11 cellular contexts compared by ENCODE assay signal in the genomic region with DNA sequence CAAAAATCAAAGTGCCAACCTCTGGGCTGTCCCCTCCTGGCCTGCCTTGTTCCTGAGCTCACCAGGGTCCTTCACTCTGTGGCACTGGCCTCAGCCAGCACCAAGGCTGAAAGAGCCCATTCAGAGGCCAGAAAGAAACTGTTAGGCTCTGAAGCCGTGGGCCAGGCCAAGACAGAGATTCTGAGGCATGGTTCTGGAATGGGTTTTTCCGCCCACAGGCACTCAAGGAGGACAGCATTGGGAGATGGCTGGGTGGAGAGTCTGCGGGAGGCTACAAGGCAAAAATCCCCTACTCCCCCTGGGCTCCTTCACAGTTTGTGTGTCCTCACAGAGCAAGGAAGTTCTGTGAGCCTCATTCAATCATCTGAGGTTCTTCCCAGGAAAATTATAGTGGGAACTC. TPM values are rescaled to one million over a fixed set of nuclear protein-coding genes. Genes with fewer than 3 reads are reported as not detected.
DNase-seq lines count a peak whose midpoint lies in the region; ATAC-seq and TF ChIP-seq lines count a peak whose summit lies in the region.
"Had no signal": no experiment of that assay in that cellular context is flagged by ENCODE, and none has a peak within 500 bp of the region (broad histone marks: within the 10 kb centered on the region; RNA-seq: fewer than 3 reads in every experiment).

No MANE protein-coding gene starts in this region.

- peaks cover 0 to 13% (median 0%) of the 10 kb centered on the region in 9 donors for H3K4me1 ChIP-seq in heart right ventricle

- WGBS in heart right ventricle, 2 donors, result 72 to 74% methylated on average over 3 of the region's 3 CpGs

- DNase-seq in EH (ENCODE audit: low read depth), result peak; percentile 75
- peak; percentile 49 for DNase-seq in astrocyte of the cerebellum (ENCODE audit: low read depth)
- peak in 1 of 2 donors; percentile 24 for DNase-seq in heart right ventricle
- no peak for DNase-seq in NK-92 treated with Interleukin-12 subunit alpha and Interleukin-12 subunit beta, amount 100 ng/mL, for 24 hours (lab: John Stamatoyannopoulos, UW)
- DNase-seq: cerebellar nuclear complex, T-cell had no signal

- no peak overlapping the region for H3K4me3 ChIP-seq in astrocyte of the cerebellum (ENCODE audit: low read depth, low read length)
- H3K4me3 ChIP-seq in heart right ventricle, result no peak overlapping the region
- H3K4me3 ChIP-seq in skin epidermis, result no peak overlapping the region

- peaks cover 0 to 25% (median 0%) of the 10 kb centered on the region in 9 donors for H3K36me3 ChIP-seq in heart right ventricle

- intact Hi-C loops in heart right ventricle (cut with DNase I), result loop anchor here in 2 of 10 donors (10.0 kb wide), 2 partner anchors 90 to 240 kb away; partner anchors contain the start of genes AMZ1 (in 1 of the 2) and EIF3B (in 1 of the 2)

- H3K27ac ChIP-seq in heart right ventricle, result peak overlapping the region in 6 of 10 donors; percentile 10 to 48 (median 29)
- H3K27ac ChIP-seq in skin epidermis, result peak overlapping the region in 13 of 21 experiments; percentile 1 to 74 (median 54)

- ATAC-seq in heart right ventricle (peak in 7 of 8 donors; percentile 46 to 77 (median 50)), GM18502 (IDR thresholded peaks at IDR 0.05; ENCODE audit: poor library complexity, unreplicated experiment) (no peak), HG03025 (IDR thresholded peaks at IDR 0.05; ENCODE audit: low FRiP score, unreplicated experiment) (no peak), GM21528 (IDR thresholded peaks at IDR 0.05; ENCODE audit: low FRiP score, unreplicated experiment) (no peak)
- ATAC-seq: T-cell had no signal

- in situ Hi-C loops in astrocyte of the cerebellum (cut with HindIII; ENCODE audit: low sequenced_read_pairs), result no loop called here

- TF ChIP-seq CTCF in astrocyte of the cerebellum (IDR thresholded peaks at IDR 0.05; ENCODE audit: low read depth, low read length, missing control alignments) (no peak), heart right ventricle (IDR thresholded peaks at IDR 0.05) (no peak)

- no peaks in the 10 kb centered on the region for H3K27me3 ChIP-seq in heart right ventricle

- no peaks in the 10 kb centered on the region for H3K9me3 ChIP-seq in heart right ventricle

RNA-seq across cellular contexts. Expression of gene GRIFIN, which starts 31.7 kb away (rescaled TPM):
- not detected for total RNA-seq in heart right ventricle
- not detected for polyA plus RNA-seq in heart right ventricle
- total RNA-seq: activated CD8-positive, alpha-beta memory T cell treated with anti-CD3 and anti-CD28 coated beads for 36 hours; T-cell had no signal

RNA-seq across cellular contexts. Expression of gene CHST12, which starts 41.1 kb away (rescaled TPM):
- 10 to 100 TPM; 12.4 to 17.2 (median 14.0) TPM for total RNA-seq in heart right ventricle
- 10 to 100 TPM; 13.9 to 15.2 TPM for polyA plus RNA-seq in heart right ventricle

Comparison
In these comparisons a context has a peak if more than half of its experiments do, and no peak if none do; other contexts are left out.
1. ATAC-seq: peak in heart right ventricle (7 of 8); none in GM18502 (single experiment), HG03025 (single experiment) and GM21528 (single experiment).